Comparison of ENCODE assay signal across 8 cellular contexts in genomic region chr11:6925636-6926207, GRCh38. TPM values are rescaled to one million over a fixed set of nuclear protein-coding genes. Genes with fewer than 3 reads are reported as not detected.
DNase-seq lines count a peak whose midpoint lies in the region; FAIRE-seq and TF ChIP-seq lines count a peak whose summit lies in the region.

No MANE protein-coding gene starts in this region.

- H3K79me2 ChIP-seq in OCI-LY1 (ENCODE audit: insufficient read depth, low read length), result peaks cover 7% of the 10 kb centered on the region; the same call in 1 of the 2 replicates
- H3K79me2 ChIP-seq in H1 (ENCODE audit: control insufficient read depth in 1 of 2, insufficient read depth in 2 of 2, low read length in 2 of 2), result peaks cover 0 to 32% of the 10 kb centered on the region in 2 experiments; a peak in 2 of 4 replicates
- no peaks in the 10 kb centered on the region for H3K79me2 ChIP-seq in neural cell (replicated peaks; ENCODE audit: insufficient read depth, low read length)

- H3K56ac ChIP-seq in H1 (replicated peaks; ENCODE audit: insufficient read length, low read depth, low read length), result no peak overlapping the region

- TF ChIP-seq CTCF in OCI-LY1 (IDR thresholded peaks at IDR 0.05; ENCODE audit: low read length), result no peak
- TF ChIP-seq CTCF in H1 (IDR thresholded peaks at IDR 0.05; ENCODE audit: control extremely low read depth in 1 of 3, insufficient read depth in 1 of 3, low read depth in 1 of 3, low read length in 3 of 3), result no peak
- no peak for TF ChIP-seq CTCF in neural cell (IDR thresholded peaks at IDR 0.05; ENCODE audit: poor library complexity, severe bottlenecking)

- H4K91ac ChIP-seq in H1 (replicated peaks; ENCODE audit: insufficient read length, low read length), result no peak overlapping the region

- no peak overlapping the region for H3K14ac ChIP-seq in H1 (ENCODE audit: insufficient read length)

- no peak overlapping the region for H2AK5ac ChIP-seq in H1 (ENCODE audit: low read depth, low read length)

- H3K9me3 ChIP-seq in OCI-LY1 (ENCODE audit: low read length) (no peaks in the 10 kb centered on the region), H1 (ENCODE audit: insufficient read depth in 2 of 2, low read depth in 1 of 2, low read length in 1 of 2) (no peaks in the 10 kb centered on the region), neural cell (ENCODE audit: low read length) (no peaks in the 10 kb centered on the region)

- no peak overlapping the region for H4K8ac ChIP-seq in H1 (ENCODE audit: extremely low read depth, insufficient read depth, low read length)

- H2BK20ac ChIP-seq in H1 (ENCODE audit: low read length), result no peak overlapping the region

- H3K79me1 ChIP-seq in H1 (ENCODE audit: low read depth, low read length), result no peaks in the 10 kb centered on the region

- CTCF ChIA-PET in H1 (lab: Charles Lee; ENCODE audit: partially characterized antibody), result interaction anchor here (0.7 to 1.9 kb wide), 3 partner anchors 30 to 171 kb away, joined by 3 to 5 read pairs (median 3); no protein-coding TSS in a partner anchor

- H3F3A ChIP-seq in OCI-LY1 (ENCODE audit: insufficient read depth, low read length), result no peaks in the 10 kb centered on the region
- no peaks in the 10 kb centered on the region for H3F3A ChIP-seq in neural cell (ENCODE audit: insufficient read depth, low read length, poor library complexity, severe bottlenecking)

- H3K9ac ChIP-seq in OCI-LY1 (ENCODE audit: low read length), result peak overlapping the region; percentile 85
- peak overlapping the region in 1 of 4 experiments; percentile 50; a peak in 2 of 7 replicates for H3K9ac ChIP-seq in H1 (replicated peaks in 1 of 4; ENCODE audit: extremely low read depth in 1 of 4, low read depth in 3 of 4, low read length in 3 of 4)
- no peak overlapping the region for H3K9ac ChIP-seq in neural cell (ENCODE audit: low read length)

- peak overlapping the region; percentile 67; the same call in 1 of the 2 replicates for H2BK5ac ChIP-seq in H1 (ENCODE audit: low read depth, low read length)

- no peak for TF ChIP-seq EP300 in H1 (IDR thresholded peaks at IDR 0.05; ENCODE audit: borderline replicate concordance in 1 of 2, low read depth in 2 of 2, low read length in 2 of 2)
- TF ChIP-seq EP300 in neural cell (conservative IDR thresholded peaks at IDR 0.05; ENCODE audit: poor library complexity, severe bottlenecking), result no peak

- no peaks in the 10 kb centered on the region for H4K20me1 ChIP-seq in OCI-LY1 (ENCODE audit: insufficient read depth, low read length)
- no peaks in the 10 kb centered on the region for H4K20me1 ChIP-seq in H1 (replicated peaks in 1 of 2; ENCODE audit: control insufficient read depth in 1 of 2, insufficient read depth in 2 of 2, low read length in 2 of 2)
- H4K20me1 ChIP-seq in neural cell (ENCODE audit: insufficient read depth), result no peaks in the 10 kb centered on the region

- no peak overlapping the region for H4K5ac ChIP-seq in H1 (ENCODE audit: insufficient read length, low read depth, low read length)

- H3K4me2 ChIP-seq in OCI-LY1 (ENCODE audit: low read length) (peak overlapping the region; percentile 94), H1 (ENCODE audit: insufficient read depth in 1 of 2, low read depth in 2 of 2, low read length in 2 of 2) (peak overlapping the region; percentile 70 to 98), neural cell (ENCODE audit: low read length) (no peak overlapping the region)

- H2BK15ac ChIP-seq in H1 (ENCODE audit: low read length), result peak overlapping the region; percentile 48; the same call in 1 of the 2 replicates

- H3K27ac ChIP-seq in OCI-LY1 (ENCODE audit: low read depth, low read length, poor library complexity, severe bottlenecking) (peak overlapping the region; percentile 80), H1 (ENCODE audit: low read depth, low read length) (peak overlapping the region; percentile 4; the same call in 1 of the 2 replicates), neural cell (ENCODE audit: low read length) (no peak overlapping the region)

- H3K27me3 ChIP-seq in H7 (ENCODE audit: control insufficient read depth, insufficient read depth, low read length), result no peaks in the 10 kb centered on the region
- no peaks in the 10 kb centered on the region for H3K27me3 ChIP-seq in OCI-LY1 (ENCODE audit: insufficient read depth, low read length)
- H3K27me3 ChIP-seq in H1 (replicated peaks in 1 of 4; ENCODE audit: control insufficient read depth in 3 of 4, extremely low read depth in 1 of 4, insufficient read depth in 3 of 4, low read length in 3 of 4), result no peaks in the 10 kb centered on the region
- H3K27me3 ChIP-seq in neural cell (ENCODE audit: insufficient read depth, low read depth, low read length), result peaks cover 4% of the 10 kb centered on the region

- H2AFZ ChIP-seq in OCI-LY1 (ENCODE audit: low read length) (peak overlapping the region; percentile 11; the same call in 1 of the 2 replicates), H1 (ENCODE audit: low read length) (peak overlapping the region; percentile 97), neural cell (ENCODE audit: low read depth, low read length) (no peak overlapping the region)

- peaks cover 34% of the 10 kb centered on the region for H3K4me1 ChIP-seq in OCI-LY1 (ENCODE audit: insufficient read depth, low read length, severe bottlenecking)
- H3K4me1 ChIP-seq in H1 (replicated peaks in 1 of 4; ENCODE audit: control insufficient read depth in 3 of 4, insufficient read depth in 4 of 4, low read length in 3 of 4), result peaks cover 2 to 10% (median 7%) of the 10 kb centered on the region in 4 experiments; a peak in 5 of 7 replicates

- H3K23me2 ChIP-seq in H1 (ENCODE audit: low read depth, low read length), result peaks cover 7% of the 10 kb centered on the region; the same call in 1 of the 2 replicates

- 62% methylated on average over 2 of the region's 2 CpGs; no CpG with 5 or more reads in 1 of the 2 experiments for WGBS in H1 (ENCODE audit: extremely low coverage in 1 of 2, insufficient coverage in 1 of 2, insufficient read length in 1 of 2, insufficient replicate concordance in 2 of 2, low coverage in 1 of 2, low lambda C conversion rate in 2 of 2, missing lambda C conversion rate in 1 of 2), 2 experiments

- H3K9me2 ChIP-seq in OCI-LY1 (ENCODE audit: low read depth, low read length) (no peaks in the 10 kb centered on the region), neural cell (ENCODE audit: insufficient read depth, low read length) (no peaks in the 10 kb centered on the region)

- no peak overlapping the region for H3K4ac ChIP-seq in H1 (replicated peaks; ENCODE audit: insufficient read length, low read depth, low read length)

- H3K23ac ChIP-seq in H1 (ENCODE audit: insufficient read length), result no peak overlapping the region

- H3K36me3 ChIP-seq in H7 (replicated peaks; ENCODE audit: control insufficient read depth, insufficient read depth, low read length) (no peaks in the 10 kb centered on the region), OCI-LY1 (ENCODE audit: insufficient read depth, low read length) (peaks cover 22% of the 10 kb centered on the region), H1 (ENCODE audit: control insufficient read depth in 2 of 4, insufficient read depth in 4 of 4, low read length in 3 of 4) (0 out of 8 replicates have a peak, but pooled peaks cover 0 to 2% (median 0%) of the 10 kb centered on the region in 4 experiments), neural cell (ENCODE audit: insufficient read depth, low read length) (no peaks in the 10 kb centered on the region)

- TF ChIP-seq RAD21 in H1 (IDR thresholded peaks at IDR 0.05 in 1 of 2, conservative IDR thresholded peaks at IDR 0.05 in 1 of 2; ENCODE audit: low read depth in 2 of 2, low read length in 2 of 2) (no peak), neural cell (conservative IDR thresholded peaks at IDR 0.05) (no peak)

- peak overlapping the region; percentile 51; the same call in 1 of the 2 replicates for H3K18ac ChIP-seq in H1 (ENCODE audit: extremely low read depth, low read length)

- in situ Hi-C loops in G401 (cut with HindIII; ENCODE audit: low sequenced_read_pairs), result no loop called here

- H3K4me3 ChIP-seq in H7 (ENCODE audit: insufficient read depth, low read depth, low read length) (peak overlapping the region; percentile 98), OCI-LY1 (ENCODE audit: low read depth, low read length, poor library complexity, severe bottlenecking) (peak overlapping the region; percentile 92), H1 (ENCODE audit: extremely low read depth in 1 of 4, insufficient read depth in 2 of 4, low read depth in 3 of 4, low read length in 4 of 4) (peak overlapping the region; percentile 58 to 99 (median 96)), neural cell (ENCODE audit: low read length) (peak overlapping the region; percentile 78)

- peak; percentile 19 for DNase-seq in G401 (ENCODE audit: low spot score)
- DNase-seq in H7, result peak; percentile 23
- no peak for DNase-seq in H1 (ENCODE audit: low read depth in 1 of 2, low spot score in 2 of 2)
- no peak for DNase-seq in stimulated activated CD8-positive, alpha-beta memory T cell treated with anti-CD3 and anti-CD28 coated beads, Interleukin-4, amount 100 ng/mL, for 48 hours
- no peak for DNase-seq in NOMO-1 (lab: John Stamatoyannopoulos, UW; ENCODE audit: unreplicated experiment in 2 of 2)
- DNase-seq in activated CD4-positive, alpha-beta T cell treated with anti-CD3 and anti-CD28 coated beads, Interleukin-2, amount 50 U/mL, for 4 hours, result no peak

- FAIRE-seq in H1 (lab: Jason Lieb, UNC), result no peak

- no peak overlapping the region for H2BK12ac ChIP-seq in H1 (ENCODE audit: low read depth, low read length)

- POLR2A ChIA-PET in H1 (lab: Charles Lee; ENCODE audit: partially characterized antibody), result interaction anchor here (1.0 to 1.1 kb wide), 2 partner anchors 36 to 95 kb away, joined by 3 to 4 read pairs; partner anchors contain the start of gene NLRP14

- no peak for TF ChIP-seq POLR2A in H1 (IDR thresholded peaks at IDR 0.05; ENCODE audit: control extremely low read depth in 1 of 2, low read depth in 2 of 2, low read length in 2 of 2)

- H2BK120ac ChIP-seq in H1 (replicated peaks; ENCODE audit: low read depth, low read length), result no peak overlapping the region

RNA-seq across cellular contexts. Expression of gene ZNF215, which starts 0.5 kb away (rescaled TPM):
- 10.9 and 13.2 TPM in 2 replicates for total RNA-seq in G401 (2014; rRNA removed; shearing (Covaris generic))
- 7.1 and 11.8 TPM in 2 replicates for total RNA-seq in H7 (2014; rRNA removed; shearing (Covaris generic))
- total RNA-seq in H1 (2021; fragmentation: NEBNext Ultra II Directional; extraction: Animal tissue kit (Norgen Biotek cat#: 25700)), result 17.1 and 17.9 TPM in 2 replicates
- polyA plus RNA-seq in H1 (2011; rRNA removed), result 4.3 and 6.4 TPM in 2 replicates
- 7.4 TPM for polyA plus RNA-seq in H1 (2011; cell fraction: cytosol; rRNA removed)
- polyA plus RNA-seq in H1 (2011; cell fraction: nucleus; rRNA removed), result 10.6 TPM
- polyA plus RNA-seq in H1 (2012, experiment 1 of 2), result 8.5 to 15.5 TPM (median 10.6 TPM) in 4 replicates
- 0.84 TPM for polyA plus RNA-seq in H1 (2012, experiment 2 of 2)
- polyA plus RNA-seq in H1 (2013, experiment 1 of 2), result 16.0 TPM
- polyA plus RNA-seq in H1 (2013, experiment 2 of 2), result 15.6 TPM
- polyA minus RNA-seq in H1 (2011; rRNA and poly(A)+ RNA removed), result 23.9 and 33.2 TPM in 2 replicates
- 9.8 TPM for polyA minus RNA-seq in H1 (2011; cell fraction: cytosol; rRNA and poly(A)+ RNA removed)
- 45.5 TPM for polyA minus RNA-seq in H1 (2011; cell fraction: nucleus; rRNA and poly(A)+ RNA removed)
- polyA plus RNA-seq in neural cell, result 0.38 and 2.5 TPM in 2 replicates
- polyA minus RNA-seq in neural cell, result 1.7 and 1.9 TPM in 2 replicates

RNA-seq across cellular contexts. Expression of gene OR2D3, which starts 4.9 kb away (rescaled TPM):
- not detected in 2 replicates for total RNA-seq in G401 (2014; rRNA removed; shearing (Covaris generic))
- not detected in 2 replicates for total RNA-seq in H7 (2014; rRNA removed; shearing (Covaris generic))
- not detected in 2 replicates for total RNA-seq in H1 (2021; fragmentation: NEBNext Ultra II Directional; extraction: Animal tissue kit (Norgen Biotek cat#: 25700))
- polyA plus RNA-seq in H1 (2011; rRNA removed), result not detected in 2 replicates
- not detected for polyA plus RNA-seq in H1 (2011; cell fraction: cytosol; rRNA removed)
- polyA plus RNA-seq in H1 (2011; cell fraction: nucleus; rRNA removed), result not detected
- not detected in 4 replicates for polyA plus RNA-seq in H1 (2012, experiment 1 of 2)
- polyA plus RNA-seq in H1 (2012, experiment 2 of 2), result not detected
- polyA plus RNA-seq in H1 (2013, experiment 1 of 2), result not detected
- polyA plus RNA-seq in H1 (2013, experiment 2 of 2), result not detected
- polyA minus RNA-seq in H1 (2011; rRNA and poly(A)+ RNA removed), result not detected in 2 replicates
- polyA minus RNA-seq in H1 (2011; cell fraction: cytosol; rRNA and poly(A)+ RNA removed), result not detected
- not detected for polyA minus RNA-seq in H1 (2011; cell fraction: nucleus; rRNA and poly(A)+ RNA removed)
- not detected in 2 replicates for polyA plus RNA-seq in neural cell
- not detected in 2 replicates for polyA minus RNA-seq in neural cell

RNA-seq across cellular contexts. Expression of gene OR2D2, which starts 33.4 kb away (rescaled TPM):
- not detected in 2 replicates for total RNA-seq in G401 (2014; rRNA removed; shearing (Covaris generic))
- total RNA-seq in H7 (2014; rRNA removed; shearing (Covaris generic)), result 0.42 TPM in 1 of 2 replicates, not detected in the other
- 0.29 TPM in 1 of 2 replicates, not detected in the other for total RNA-seq in H1 (2021; fragmentation: NEBNext Ultra II Directional; extraction: Animal tissue kit (Norgen Biotek cat#: 25700))
- 0.08 and 0.15 TPM in 2 replicates for polyA plus RNA-seq in H1 (2011; rRNA removed)
- 0.09 TPM for polyA plus RNA-seq in H1 (2011; cell fraction: cytosol; rRNA removed)
- 0.97 TPM for polyA plus RNA-seq in H1 (2011; cell fraction: nucleus; rRNA removed)
- not detected in 4 replicates for polyA plus RNA-seq in H1 (2012, experiment 1 of 2)
- not detected for polyA plus RNA-seq in H1 (2012, experiment 2 of 2)
- polyA plus RNA-seq in H1 (2013, experiment 1 of 2), result not detected
- not detected for polyA plus RNA-seq in H1 (2013, experiment 2 of 2)
- polyA minus RNA-seq in H1 (2011; rRNA and poly(A)+ RNA removed), result 7.3 and 10.8 TPM in 2 replicates
- polyA minus RNA-seq in H1 (2011; cell fraction: cytosol; rRNA and poly(A)+ RNA removed), result 1.0 TPM
- 16.2 TPM for polyA minus RNA-seq in H1 (2011; cell fraction: nucleus; rRNA and poly(A)+ RNA removed)
- polyA plus RNA-seq in neural cell, result not detected in 2 replicates
- polyA minus RNA-seq in neural cell, result 0.58 and 1.7 TPM in 2 replicates

RNA-seq across cellular contexts. Expression of gene OR10A4, which starts 49.3 kb away (rescaled TPM):
- total RNA-seq in G401 (2014; rRNA removed; shearing (Covaris generic)), result not detected in 2 replicates
- total RNA-seq in H7 (2014; rRNA removed; shearing (Covaris generic)), result not detected in 2 replicates
- total RNA-seq in H1 (2021; fragmentation: NEBNext Ultra II Directional; extraction: Animal tissue kit (Norgen Biotek cat#: 25700)), result not detected in 2 replicates
- polyA plus RNA-seq in H1 (2011; rRNA removed) (not detected in 2 replicates), neural cell (not detected in 2 replicates)
- polyA plus RNA-seq in H1 (2011; cell fraction: cytosol; rRNA removed), result not detected
- polyA plus RNA-seq in H1 (2011; cell fraction: nucleus; rRNA removed), result not detected
- not detected in 4 replicates for polyA plus RNA-seq in H1 (2012, experiment 1 of 2)
- not detected for polyA plus RNA-seq in H1 (2012, experiment 2 of 2)
- not detected for polyA plus RNA-seq in H1 (2013, experiment 1 of 2)
- not detected for polyA plus RNA-seq in H1 (2013, experiment 2 of 2)
- polyA minus RNA-seq in H1 (2011; rRNA and poly(A)+ RNA removed), result not detected in 2 replicates
- not detected for polyA minus RNA-seq in H1 (2011; cell fraction: cytosol; rRNA and poly(A)+ RNA removed)
- polyA minus RNA-seq in H1 (2011; cell fraction: nucleus; rRNA and poly(A)+ RNA removed), result not detected
- not detected in 2 replicates for polyA minus RNA-seq in neural cell

Comparison
In these comparisons a context has a peak if more than half of its experiments do, and no peak if none do; other contexts are left out.
1. DNase-seq: peak in G401 (single experiment) and H7 (single experiment); none in H1 (0 of 2), stimulated activated CD8-positive, alpha-beta memory T cell treated with anti-CD3 and anti-CD28 coated beads, Interleukin-4, amount 100 ng/mL, for 48 hours (single experiment), NOMO-1 (0 of 2) and activated CD4-positive, alpha-beta T cell treated with anti-CD3 and anti-CD28 coated beads, Interleukin-2, amount 50 U/mL, for 4 hours (0 of 2).
2. Peak in every context shown above with its lines, with median percentiles within 50 percentile points of each other: H3K4me3 ChIP-seq.